ENCODE assay signal across 2 cellular contexts in the genomic region with DNA sequence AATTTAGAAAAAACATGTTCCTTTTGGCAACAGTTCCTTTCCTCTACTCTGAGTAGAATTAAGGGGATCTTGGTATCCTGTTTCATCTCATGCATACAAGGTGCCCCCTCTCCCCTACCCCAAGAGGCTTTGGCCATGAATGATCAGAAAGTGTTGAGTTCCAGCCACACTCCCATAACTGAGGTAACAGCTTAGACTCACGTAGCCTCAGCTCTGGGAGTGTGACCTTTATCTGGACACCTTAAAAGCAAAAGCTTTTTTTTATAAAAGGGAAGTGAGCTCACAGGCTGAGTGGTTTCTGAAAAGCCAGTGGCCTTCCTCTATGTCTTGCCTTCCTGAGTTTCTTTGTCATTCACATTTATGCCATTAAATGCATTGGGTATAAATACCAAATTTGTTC.
A peak's percentile ranks its signal among the peaks of the same experiment; 100 is the strongest.
TF ChIP-seq lines count a peak whose summit lies in the region.

No MANE protein-coding gene starts in this region.

TF ChIP-seq in GM12891, 5 proteins besides CTCF, POLR2A, EP300 and RAD21:
- TF ChIP-seq TAF1 (IDR thresholded peaks at IDR 0.05; ENCODE audit: low read depth, low read length) (no peak), PAX5 (IDR thresholded peaks at IDR 0.05; ENCODE audit: insufficient read depth, low read length, severe bottlenecking) (no peak), SPI1 (IDR thresholded peaks at IDR 0.05; ENCODE audit: low read depth, low read length) (peak; percentile 91), POU2F2 (IDR thresholded peaks at IDR 0.05; ENCODE audit: low read depth, low read length) (no peak), POLR2AphosphoS5 (IDR thresholded peaks at IDR 0.05; ENCODE audit: low read depth, low read length) (no peak)

TF ChIP-seq in K562, 482 proteins besides CTCF, POLR2A, EP300 and RAD21:
- no peak for TF ChIP-seq ZNF75A (CRISPR knock-in tag; IDR thresholded peaks at IDR 0.05)
- TF ChIP-seq SPI1 (IDR thresholded peaks at IDR 0.05; ENCODE audit: borderline replicate concordance, low read depth, low read length): 0 out of 2 replicates have a peak, but pooled peaks have one; percentile 26
